ENCODE assay signal across 25 cellular contexts in the genomic region with DNA sequence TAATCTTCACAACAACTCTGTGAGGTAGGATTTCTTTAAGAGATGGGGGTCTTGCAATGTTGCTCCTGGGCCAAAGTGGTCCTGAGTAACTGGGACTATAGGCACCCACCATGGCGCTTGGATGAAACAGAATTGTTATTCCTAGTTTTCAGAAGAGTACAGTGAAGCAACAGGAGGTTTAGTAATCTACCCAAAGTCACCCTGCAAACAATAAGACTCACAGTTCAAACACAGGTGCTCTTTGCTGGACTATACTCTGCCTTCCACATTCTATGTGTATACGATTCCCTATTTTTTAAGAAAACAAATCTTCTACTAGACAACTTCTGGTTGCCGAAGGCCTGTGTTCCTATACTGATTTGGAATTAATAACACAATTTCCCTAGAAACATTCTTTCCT. TPM values are rescaled to one million over a fixed set of nuclear protein-coding genes. Genes with fewer than 3 reads are reported as not detected.
DNase-seq lines count a peak whose midpoint lies in the region; ATAC-seq and TF ChIP-seq lines count a peak whose summit lies in the region.
"Had no signal": no experiment of that assay in that cellular context is flagged by ENCODE, and none has a peak within 500 bp of the region (broad histone marks: within the 10 kb centered on the region; RNA-seq: fewer than 3 reads in every experiment).

No MANE protein-coding gene starts in this region.

- no peak overlapping the region for H3K4me2 ChIP-seq in PC-3 (ENCODE audit: low read length)
- H3K4me2 ChIP-seq: BLaER1 had no signal

- TF ChIP-seq POLR2A in gastroesophageal sphincter (IDR thresholded peaks at IDR 0.05) (no peak), sigmoid colon (IDR thresholded peaks at IDR 0.05) (no peak)

- POLR2A ChIA-PET in PC-3 (lab: Charles Lee; ENCODE audit: unreplicated experiment), result no interaction called here

- H4K20me1 ChIP-seq in PC-3 (ENCODE audit: low read length), result no peaks in the 10 kb centered on the region
- H4K20me1 ChIP-seq: BLaER1 had no signal

- H3K79me2 ChIP-seq in PC-3 (ENCODE audit: low read length), result no peaks in the 10 kb centered on the region

- BruUV-seq in PC-3 (replicated peaks; lab: Mats Ljungman, UMichigan), result no TSS peak

- H3F3A ChIP-seq in PC-3 (ENCODE audit: low read length, unreplicated experiment), result no peaks in the 10 kb centered on the region

- H3K4me3 ChIP-seq in PC-3 (ENCODE audit: low read length), result no peak overlapping the region
- no peak overlapping the region for H3K4me3 ChIP-seq in gastroesophageal sphincter
- no peak overlapping the region for H3K4me3 ChIP-seq in sigmoid colon
- H3K4me3 ChIP-seq: BLaER1, GM12878 had no signal

- H3K9me3 ChIP-seq in PC-3 (ENCODE audit: low read length) (no peaks in the 10 kb centered on the region), gastroesophageal sphincter (no peaks in the 10 kb centered on the region), sigmoid colon (no peaks in the 10 kb centered on the region)
- H3K9me3 ChIP-seq: BE2C, BLaER1 had no signal

- no peaks in the 10 kb centered on the region for H3K9me2 ChIP-seq in PC-3 (replicated peaks; ENCODE audit: low read length)

- H2AFZ ChIP-seq in PC-3 (ENCODE audit: low read length), result no peak overlapping the region

- H3K27ac ChIP-seq in PC-3 (ENCODE audit: low read length) (no peak overlapping the region), VCaP (0 out of 2 replicates have a peak overlapping the region, but pooled peaks have one; percentile 10), gastroesophageal sphincter (peak overlapping the region in 3 of 4 donors; percentile 29 to 57 (median 50)), sigmoid colon (peak overlapping the region; percentile 51 to 95 (median 64))
- H3K27ac ChIP-seq: BLaER1 had no signal

- no peaks in the 10 kb centered on the region for H3K4me1 ChIP-seq in PC-3 (ENCODE audit: insufficient read depth, low read length)
- H3K4me1 ChIP-seq in gastroesophageal sphincter, result peaks cover 0 to 69% (median 0%) of the 10 kb centered on the region in 3 donors
- peaks cover 0 to 64% (median 43%) of the 10 kb centered on the region in 4 donors for H3K4me1 ChIP-seq in sigmoid colon
- H3K4me1 ChIP-seq: BE2C, BLaER1 had no signal

- TF ChIP-seq CTCF in PC-3 (conservative IDR thresholded peaks at IDR 0.05; ENCODE audit: low read depth, low read length) (no peak), VCaP (conservative IDR thresholded peaks at IDR 0.05) (no peak), gastroesophageal sphincter (IDR thresholded peaks at IDR 0.05) (no peak), sigmoid colon (IDR thresholded peaks at IDR 0.05) (no peak)

- H3K36me3 ChIP-seq in PC-3 (ENCODE audit: low read depth, low read length) (no peaks in the 10 kb centered on the region), gastroesophageal sphincter (no peaks in the 10 kb centered on the region), sigmoid colon (no peaks in the 10 kb centered on the region)
- H3K36me3 ChIP-seq: BE2C, BLaER1 had no signal

- intact Hi-C loops in PC-3 (cut with micrococcal nuclease) (loop anchor here (5.0 kb wide), 1 partner anchor 32 kb away; no protein-coding TSS in a partner anchor), sigmoid colon (cut with DNase I) (no loop called here)

- WGBS in gastroesophageal sphincter (ENCODE audit: low coverage in 1 of 2), 2 donors, result 52 to 66% methylated on average over 2 to 3 of the region's 3 CpGs
- WGBS in sigmoid colon, 2 donors, result 89 to 92% methylated on average over 3 of the region's 3 CpGs

- H3K27me3 ChIP-seq in PC-3 (ENCODE audit: low read length) (peaks cover 86% of the 10 kb centered on the region), gastroesophageal sphincter (no peaks in the 10 kb centered on the region), sigmoid colon (no peaks in the 10 kb centered on the region)
- H3K27me3 ChIP-seq: BLaER1 had no signal

- ATAC-seq in PC-3 (0 out of 2 replicates have a peak, but pooled peaks have one; percentile 29), gastroesophageal sphincter (no peak), GM18861 (IDR thresholded peaks at IDR 0.05; ENCODE audit: unreplicated experiment) (no peak)
- ATAC-seq: GM12878 had no signal

- no peak overlapping the region for H3K9ac ChIP-seq in PC-3 (ENCODE audit: low read length)
- H3K9ac ChIP-seq: BLaER1 had no signal

- CTCF ChIA-PET in PC-3 (lab: Charles Lee), result no interaction called here

- TF ChIP-seq EP300 in gastroesophageal sphincter (IDR thresholded peaks at IDR 0.05) (no peak), sigmoid colon (IDR thresholded peaks at IDR 0.05) (no peak)

- DNase-seq in PC-3 (no peak), sigmoid colon (no peak), NCI-H2196 (lab: John Stamatoyannopoulos, UW; ENCODE audit: unreplicated experiment) (no peak), germinal center (ENCODE audit: low spot score) (no peak)
- DNase-seq: 8988T; ACHN; BE2C; C1 segment of cervical spinal cord; CD4-positive, alpha-beta memory T cell; CD4-positive, CD25-positive, alpha-beta regulatory T cell; CD8-positive, alpha-beta memory T cell; COR-L47; DMS 273 treated with DMSO at 0.1 percent for 48 hours; DMS153; DMS53; DMS79; DND-41; EL; GDM1 had no signal

RNA-seq across cellular contexts. Expression of a gene that starts 8.1 kb away (rescaled TPM):
- total RNA-seq in PC-3 (2014; rRNA removed) (not detected in 2 replicates), gastroesophageal sphincter (10 to 100 TPM; 21.0 to 61.1 (median 36.1) TPM), sigmoid colon (10 to 100 TPM; 26.0 to 52.3 (median 38.7) TPM)
- polyA plus RNA-seq in sigmoid colon, result 1 to 10 TPM; 2.4 to 4.2 (median 3.5) TPM
- total RNA-seq: CD4-positive, alpha-beta memory T cell; CD4-positive, CD25-positive, alpha-beta regulatory T cell; G401 had no signal
- polyA plus RNA-seq: CD4-positive, alpha-beta memory T cell; CD4-positive, CD25-positive, alpha-beta regulatory T cell; CD8-positive, alpha-beta memory T cell had no signal

Comparison
In these comparisons a context has a peak if more than half of its experiments do, and no peak if none do; other contexts are left out.
1. RNA of a gene that starts 8.1 kb away (total RNA-seq): 26.0 to 52.3 TPM in sigmoid colon and 21.0 to 61.1 TPM in gastroesophageal sphincter; not detected in PC-3; every median in the first group is over 10 times any median in the second.